In genomic region chr2:119248311-119248710, GRCh38 we compare ENCODE assay signal across 1 cellular context.
TF ChIP-seq lines count a peak whose summit lies in the region.

No MANE protein-coding gene starts in this region.

TF ChIP-seq in HEK293, 187 proteins besides CTCF, POLR2A, EP300 and RAD21 (continued from another document):
- no peak for TF ChIP-seq ZNF488 (tag by site-specific recombination; IDR thresholded peaks at IDR 0.05)
- TF ChIP-seq ZNF510 (tag by site-specific recombination; IDR thresholded peaks at IDR 0.05; ENCODE audit: insufficient replicate concordance), result no peak
- no peak for TF ChIP-seq GLIS1 (tag by site-specific recombination; IDR thresholded peaks at IDR 0.05)
- TF ChIP-seq ZNF621 (tag by site-specific recombination; IDR thresholded peaks at IDR 0.05), result no peak
- TF ChIP-seq ZNF629 (tag by site-specific recombination; IDR thresholded peaks at IDR 0.05), result no peak
- TF ChIP-seq ZNF121 (tag by site-specific recombination; IDR thresholded peaks at IDR 0.05), result no peak
- TF ChIP-seq SETDB1 (IDR thresholded peaks at IDR 0.05; ENCODE audit: insufficient read length, low read length), result no peak
- TF ChIP-seq MZF1 (tag by site-specific recombination; IDR thresholded peaks at IDR 0.05; ENCODE audit: borderline replicate concordance), result no peak
- no peak for TF ChIP-seq ZEB2 (tag by site-specific recombination; IDR thresholded peaks at IDR 0.05)
- no peak for TF ChIP-seq ZNF324 (tag by site-specific recombination; IDR thresholded peaks at IDR 0.05)
- TF ChIP-seq ATF2 (tag by site-specific recombination; IDR thresholded peaks at IDR 0.05; ENCODE audit: low read depth), result no peak
- TF ChIP-seq ZNF76 (tag by site-specific recombination; IDR thresholded peaks at IDR 0.05; ENCODE audit: borderline replicate concordance, low read depth), result no peak
- TF ChIP-seq ZNF585B (tag by site-specific recombination; IDR thresholded peaks at IDR 0.05), result no peak
- TF ChIP-seq ZNF19 (tag by site-specific recombination; IDR thresholded peaks at IDR 0.05; ENCODE audit: low read depth), result no peak
- TF ChIP-seq YY1 (tag by site-specific recombination; IDR thresholded peaks at IDR 0.05), result no peak
- TF ChIP-seq ZNF223 (tag by site-specific recombination; IDR thresholded peaks at IDR 0.05), result peak; percentile 68; the same call in 1 of the 2 replicates
- no peak for TF ChIP-seq ZBTB49 (tag by site-specific recombination; IDR thresholded peaks at IDR 0.05; ENCODE audit: low read depth)
- no peak for TF ChIP-seq ZNF658 (tag by site-specific recombination; IDR thresholded peaks at IDR 0.05)
- TF ChIP-seq ZFHX2 (tag by site-specific recombination; conservative IDR thresholded peaks at IDR 0.05), result peak; percentile 93
- no peak for TF ChIP-seq ZNF518A (tag by site-specific recombination; conservative IDR thresholded peaks at IDR 0.05; ENCODE audit: low read depth)
- TF ChIP-seq ZNF10 (tag by site-specific recombination; IDR thresholded peaks at IDR 0.05), result no peak
- TF ChIP-seq HOXA7 (CRISPR knock-in tag; IDR thresholded peaks at IDR 0.05; ENCODE audit: borderline replicate concordance), result no peak
- TF ChIP-seq ZNF558 (tag by site-specific recombination; IDR thresholded peaks at IDR 0.05), result no peak
- TF ChIP-seq PBX3 (CRISPR knock-in tag; IDR thresholded peaks at IDR 0.05), result no peak
- no peak for TF ChIP-seq PRDM4 (tag by site-specific recombination; IDR thresholded peaks at IDR 0.05)
- TF ChIP-seq EGR2 (tag by site-specific recombination; IDR thresholded peaks at IDR 0.05; ENCODE audit: low read depth), result peak; percentile 91
- TF ChIP-seq ZNF266 (tag by site-specific recombination; IDR thresholded peaks at IDR 0.05; ENCODE audit: low read depth), result no peak
- TF ChIP-seq ZNF221 (tag by site-specific recombination; IDR thresholded peaks at IDR 0.05; ENCODE audit: borderline replicate concordance), result no peak
